In the genomic region with DNA sequence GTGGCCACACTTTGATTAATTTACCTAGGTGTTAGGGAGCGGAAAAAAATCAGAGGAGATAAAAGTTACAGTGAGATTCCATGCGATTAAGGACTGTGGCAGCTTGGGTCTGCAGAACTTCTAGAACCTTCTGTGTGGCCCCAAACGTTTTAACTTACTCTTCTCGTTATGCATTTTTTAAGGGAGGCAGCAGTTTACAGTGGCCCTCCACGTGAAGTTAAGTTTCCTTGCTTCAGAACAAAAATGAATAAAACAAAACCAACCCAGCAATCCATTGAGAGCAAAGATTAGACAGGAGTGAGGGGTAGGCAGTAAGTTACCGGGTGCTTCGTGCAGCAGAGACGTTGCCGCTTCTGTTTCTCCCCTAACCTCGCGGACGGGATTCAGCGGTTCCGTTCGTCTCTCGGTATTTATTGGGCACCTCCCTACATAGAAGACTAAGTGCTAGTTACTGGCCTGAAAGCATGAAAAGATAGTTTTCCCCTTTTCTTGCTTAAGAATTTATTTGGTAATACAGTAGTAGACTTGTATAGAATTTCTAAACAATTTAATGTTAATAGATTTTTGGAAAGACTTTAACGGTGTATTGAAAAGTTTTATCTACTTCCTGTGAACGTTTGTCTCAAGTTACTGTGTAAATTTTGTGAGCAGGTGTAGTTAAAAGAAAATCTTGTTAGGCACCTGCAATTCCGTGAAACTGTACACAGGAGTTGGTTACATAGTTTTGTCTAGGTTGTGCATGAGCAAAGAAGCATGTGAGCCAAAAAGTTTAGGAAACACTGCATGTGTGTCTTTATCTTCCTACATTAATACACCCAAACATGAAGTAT, we compare ENCODE assay signal across 8 cellular contexts. TPM values are rescaled to one million over a fixed set of nuclear protein-coding genes. Genes with fewer than 3 reads are reported as not detected.
DNase-seq lines count a peak whose midpoint lies in the region; ATAC-seq and TF ChIP-seq lines count a peak whose summit lies in the region.

No MANE protein-coding gene starts in this region.

- H3K4me1 ChIP-seq in HCT116 (ENCODE audit: control insufficient read depth in 1 of 2, insufficient read depth in 2 of 2, low read length in 2 of 2), result peaks cover 6 to 20% of the 10 kb centered on the region in 2 experiments
- H3K4me1 ChIP-seq in smooth muscle cell (ENCODE audit: low read depth), result peaks cover 17% of the 10 kb centered on the region

- POLR2A ChIA-PET in HCT116 (lab: Charles Lee), result no interaction called here

- BruUV-seq in HCT116 (replicated peaks; lab: Mats Ljungman, UMichigan), result TSS peak; percentile 46

- peak overlapping the region; percentile 78 to 85 for H3K4me3 ChIP-seq in HCT116 (replicated peaks in 1 of 2; ENCODE audit: low read depth in 1 of 2, low read length in 2 of 2)
- H3K4me3 ChIP-seq in astrocyte of the cerebellum (ENCODE audit: low read depth, low read length), result peak overlapping the region; percentile 61
- peak overlapping the region; percentile 67 for H3K4me3 ChIP-seq in smooth muscle cell

- ATAC-seq in HCT116, result no peak
- no peak for ATAC-seq in HG03571 (IDR thresholded peaks at IDR 0.05; ENCODE audit: unreplicated experiment)

- CTCF ChIA-PET in HCT116 (lab: Charles Lee), result interaction anchor here (1.4 kb wide), 1 partner anchor 269 kb away, joined by 4 read pairs; no protein-coding TSS in a partner anchor

- H4K20me1 ChIP-seq in HCT116 (ENCODE audit: insufficient read depth) (no peaks in the 10 kb centered on the region), smooth muscle cell (ENCODE audit: low read depth) (peaks cover 35% of the 10 kb centered on the region)

- peak overlapping the region; percentile 91 for H3K9ac ChIP-seq in HCT116 (ENCODE audit: low read length)
- peak overlapping the region; percentile 84 for H3K9ac ChIP-seq in smooth muscle cell (ENCODE audit: low read depth)

- no peaks in the 10 kb centered on the region for H3K9me2 ChIP-seq in HCT116 (ENCODE audit: insufficient read depth)

- TF ChIP-seq RAD21 in HCT116 (IDR thresholded peaks at IDR 0.05; ENCODE audit: low read depth), result no peak

- H3F3A ChIP-seq in smooth muscle cell (ENCODE audit: low read depth), result peaks cover 47% of the 10 kb centered on the region

- 2% methylated on average over 19 of the region's 19 CpGs for WGBS in smooth muscle cell (ENCODE audit: low lambda C conversion rate)

- H3K27me3 ChIP-seq in HCT116 (ENCODE audit: insufficient read depth, low read length), result no peaks in the 10 kb centered on the region
- no peaks in the 10 kb centered on the region for H3K27me3 ChIP-seq in smooth muscle cell (ENCODE audit: low read depth)

- TF ChIP-seq CTCF in HCT116 (IDR thresholded peaks at IDR 0.05 in 2 of 3, conservative IDR thresholded peaks at IDR 0.05 in 1 of 3; ENCODE audit: borderline replicate concordance in 1 of 3, insufficient read depth in 1 of 3, low read depth in 2 of 3, low read length in 2 of 3) (no peak), astrocyte of the cerebellum (IDR thresholded peaks at IDR 0.05; ENCODE audit: low read depth, low read length, missing control alignments) (no peak), smooth muscle cell (IDR thresholded peaks at IDR 0.05; ENCODE audit: borderline replicate concordance, insufficient read depth, poor library complexity, severe bottlenecking) (no peak)

- H3K9me3 ChIP-seq in HCT116 (ENCODE audit: control insufficient read depth in 1 of 2, insufficient read depth in 1 of 2, low read depth in 1 of 2, low read length in 2 of 2) (no peaks in the 10 kb centered on the region), smooth muscle cell (replicated peaks; ENCODE audit: low read depth) (no peaks in the 10 kb centered on the region)

- H3K27ac ChIP-seq in HCT116 (ENCODE audit: low read depth, low read length), result peak overlapping the region; percentile 90
- H3K27ac ChIP-seq in smooth muscle cell (ENCODE audit: low read depth), result peak overlapping the region; percentile 70

- DNase-seq in CD1c-positive myeloid dendritic cell (ENCODE audit: extremely low spot score) (peak; percentile 13), HCT116 (ENCODE audit: low read depth, low spot score) (no peak), RKO (ENCODE audit: low spot score) (peak; percentile 59), astrocyte of the cerebellum (ENCODE audit: low read depth) (no peak), iPS-NIHi11 (ENCODE audit: low spot score) (peak; percentile 29), smooth muscle cell (lab: John Stamatoyannopoulos, UW; ENCODE audit: unreplicated experiment) (no peak), DMS153 (lab: John Stamatoyannopoulos, UW) (no peak)

- TF ChIP-seq POLR2A in HCT116 (IDR thresholded peaks at IDR 0.05; ENCODE audit: borderline replicate concordance, extremely low read depth, insufficient read depth, insufficient read length), result no peak

- H3K4me2 ChIP-seq in HCT116 (ENCODE audit: low read length), result peak overlapping the region; percentile 85
- peak overlapping the region; percentile 88 for H3K4me2 ChIP-seq in smooth muscle cell

- intact Hi-C loops in HCT116 (cut with micrococcal nuclease), result loop anchor here (1.0 to 5.0 kb wide), 3 partner anchors 143 to 268 kb away; partner anchors contain the start of gene BEND6

- H3K79me2 ChIP-seq in HCT116 (ENCODE audit: insufficient read depth, low read length), result peaks cover 67% of the 10 kb centered on the region
- peaks cover 57% of the 10 kb centered on the region for H3K79me2 ChIP-seq in smooth muscle cell (ENCODE audit: low read depth)

- H3K36me3 ChIP-seq in HCT116 (ENCODE audit: control insufficient read depth in 1 of 2, insufficient read depth in 2 of 2, low read length in 2 of 2) (no peaks in the 10 kb centered on the region), smooth muscle cell (ENCODE audit: low read depth) (no peaks in the 10 kb centered on the region)

- H2AFZ ChIP-seq in HCT116 (ENCODE audit: low read depth, low read length, poor library complexity, severe bottlenecking), result no peak overlapping the region
- H2AFZ ChIP-seq in smooth muscle cell (ENCODE audit: low read depth), result no peak overlapping the region

- in situ Hi-C loops in astrocyte of the cerebellum (cut with HindIII; ENCODE audit: low sequenced_read_pairs), result no loop called here

- RAD21 ChIA-PET in HCT116 (lab: Charles Lee; ENCODE audit: low non-redundant PET in 1 of 2, low total read pairs in 2 of 2, uncharacterized antibody in 2 of 2, unreplicated experiment in 2 of 2), result no interaction called here

TF ChIP-seq in HCT116, 20 proteins besides CTCF, POLR2A, EP300 and RAD21:
- TF ChIP-seq, protein P1, sequence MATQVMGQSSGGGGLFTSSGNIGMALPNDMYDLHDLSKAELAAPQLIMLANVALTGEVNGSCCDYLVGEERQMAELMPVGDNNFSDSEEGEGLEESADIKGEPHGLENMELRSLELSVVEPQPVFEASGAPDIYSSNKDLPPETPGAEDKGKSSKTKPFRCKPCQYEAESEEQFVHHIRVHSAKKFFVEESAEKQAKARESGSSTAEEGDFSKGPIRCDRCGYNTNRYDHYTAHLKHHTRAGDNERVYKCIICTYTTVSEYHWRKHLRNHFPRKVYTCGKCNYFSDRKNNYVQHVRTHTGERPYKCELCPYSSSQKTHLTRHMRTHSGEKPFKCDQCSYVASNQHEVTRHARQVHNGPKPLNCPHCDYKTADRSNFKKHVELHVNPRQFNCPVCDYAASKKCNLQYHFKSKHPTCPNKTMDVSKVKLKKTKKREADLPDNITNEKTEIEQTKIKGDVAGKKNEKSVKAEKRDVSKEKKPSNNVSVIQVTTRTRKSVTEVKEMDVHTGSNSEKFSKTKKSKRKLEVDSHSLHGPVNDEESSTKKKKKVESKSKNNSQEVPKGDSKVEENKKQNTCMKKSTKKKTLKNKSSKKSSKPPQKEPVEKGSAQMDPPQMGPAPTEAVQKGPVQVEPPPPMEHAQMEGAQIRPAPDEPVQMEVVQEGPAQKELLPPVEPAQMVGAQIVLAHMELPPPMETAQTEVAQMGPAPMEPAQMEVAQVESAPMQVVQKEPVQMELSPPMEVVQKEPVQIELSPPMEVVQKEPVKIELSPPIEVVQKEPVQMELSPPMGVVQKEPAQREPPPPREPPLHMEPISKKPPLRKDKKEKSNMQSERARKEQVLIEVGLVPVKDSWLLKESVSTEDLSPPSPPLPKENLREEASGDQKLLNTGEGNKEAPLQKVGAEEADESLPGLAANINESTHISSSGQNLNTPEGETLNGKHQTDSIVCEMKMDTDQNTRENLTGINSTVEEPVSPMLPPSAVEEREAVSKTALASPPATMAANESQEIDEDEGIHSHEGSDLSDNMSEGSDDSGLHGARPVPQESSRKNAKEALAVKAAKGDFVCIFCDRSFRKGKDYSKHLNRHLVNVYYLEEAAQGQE (IDR thresholded peaks at IDR 0.05; ENCODE audit: low read depth), result no peak
- no peak for TF ChIP-seq ZBTB33 (IDR thresholded peaks at IDR 0.05; ENCODE audit: extremely low read depth, insufficient replicate concordance, low read length)
- no peak for TF ChIP-seq ZNF274 (IDR thresholded peaks at IDR 0.05; ENCODE audit: low read depth, low read length)
- TF ChIP-seq FOSL1 (IDR thresholded peaks at IDR 0.05; ENCODE audit: low read depth), result no peak
- TF ChIP-seq CEBPB (IDR thresholded peaks at IDR 0.05; ENCODE audit: low read depth), result no peak
- no peak for TF ChIP-seq EZH2phosphoT487 (IDR thresholded peaks at IDR 0.05; ENCODE audit: borderline replicate concordance)
- TF ChIP-seq SRF (IDR thresholded peaks at IDR 0.05; ENCODE audit: low read depth), result no peak

RNA-seq across cellular contexts. Expression of gene BAG2, which starts 1.1 kb away (rescaled TPM):
- 13.5 TPM for total RNA-seq in HCT116 (2021; ENCODE audit: unreplicated experiment)
- polyA plus RNA-seq in HCT116 (2012), result 3.2 and 4.5 TPM in 2 replicates
- 15.7 and 16.4 TPM in 2 replicates for total RNA-seq in smooth muscle cell
- 12.0 and 12.4 TPM in 2 replicates for polyA plus RNA-seq in smooth muscle cell

RNA-seq across cellular contexts. Expression of gene RAB23, which starts 48.8 kb away (rescaled TPM):
- 11.7 TPM for total RNA-seq in HCT116 (2021; ENCODE audit: unreplicated experiment)
- polyA plus RNA-seq in HCT116 (2012), result 3.0 and 4.2 TPM in 2 replicates
- total RNA-seq in smooth muscle cell, result 95.3 and 112 TPM in 2 replicates
- polyA plus RNA-seq in smooth muscle cell, result 46.3 and 51.4 TPM in 2 replicates

Comparison
In these comparisons a context has a peak if more than half of its experiments do, and no peak if none do; other contexts are left out.
1. DNase-seq: peak in CD1c-positive myeloid dendritic cell (single experiment), RKO (single experiment) and iPS-NIHi11 (single experiment); none in HCT116 (single experiment), astrocyte of the cerebellum (single experiment), smooth muscle cell (single experiment) and DMS153 (single experiment).
2. Peak in every context shown above with its lines, with median percentiles within 50 percentile points of each other: H3K4me3 ChIP-seq.